11 cellular contexts compared by ENCODE assay signal in the genomic region with DNA sequence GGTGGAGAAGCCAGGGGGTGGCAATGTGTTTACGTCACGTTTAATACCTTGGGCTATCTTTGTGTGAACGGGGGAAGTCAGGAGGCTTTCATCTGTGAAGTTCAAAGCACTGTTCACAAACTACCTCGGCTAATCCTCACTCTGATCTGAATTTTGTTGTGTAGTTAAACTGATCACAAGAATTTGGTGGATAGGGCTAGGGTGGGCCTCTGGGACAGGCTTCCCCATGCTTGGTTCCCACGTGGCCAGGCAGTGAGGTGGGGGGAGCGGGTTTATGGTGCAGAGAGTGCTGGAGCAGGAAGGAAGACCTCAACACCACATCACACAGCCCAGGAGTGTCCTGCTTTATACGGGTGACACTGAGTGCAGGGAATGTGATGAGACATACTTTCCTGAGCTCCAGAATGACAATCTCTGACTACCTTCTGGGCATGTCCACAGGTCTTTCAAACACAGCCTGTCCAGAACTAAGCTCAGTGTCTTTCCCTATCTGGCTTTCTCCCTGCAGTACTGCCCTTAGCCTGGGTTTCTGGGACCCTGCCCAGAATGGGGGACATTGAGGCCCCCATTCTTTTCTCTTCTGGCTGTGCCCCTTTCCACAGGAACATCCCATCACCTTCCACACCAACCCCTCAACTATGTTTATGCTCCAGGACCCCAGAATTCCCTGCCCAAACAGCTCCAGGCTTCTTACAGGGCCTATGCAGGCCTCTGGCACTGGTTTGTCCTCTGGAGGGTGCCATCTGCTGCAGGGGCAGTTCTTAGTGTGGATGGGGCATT. TPM values are rescaled to one million over a fixed set of nuclear protein-coding genes. Genes with fewer than 3 reads are reported as not detected.
DNase-seq lines count a peak whose midpoint lies in the region; ATAC-seq, FAIRE-seq and TF ChIP-seq lines count a peak whose summit lies in the region.
"Had no signal": no experiment of that assay in that cellular context is flagged by ENCODE, and none has a peak within 500 bp of the region (broad histone marks: within the 10 kb centered on the region; RNA-seq: fewer than 3 reads in every experiment).

No MANE protein-coding gene starts in this region.

- H3K27ac Mint-ChIP-seq in activated naive CD8-positive, alpha-beta T cell treated with anti-CD3 and anti-CD28 coated beads, Interleukin-2, amount 50 U/mL, for 24 hours, result no peak overlapping the region

- no peaks in the 10 kb centered on the region for H3K27me3 Mint-ChIP-seq in activated naive CD8-positive, alpha-beta T cell treated with anti-CD3 and anti-CD28 coated beads, Interleukin-2, amount 50 U/mL, for 24 hours

- H3K4me1 ChIP-seq in heart left ventricle, result peaks cover 0 to 22% (median 11%) of the 10 kb centered on the region in 12 donors
- H3K4me1 ChIP-seq in kidney (ENCODE audit: control insufficient read depth in 1 of 2, insufficient read depth in 1 of 2, low read depth in 1 of 2, low read length in 2 of 2), result peaks cover 6 to 9% of the 10 kb centered on the region in 2 donors
- peaks cover 18% of the 10 kb centered on the region for H3K4me1 ChIP-seq in stomach smooth muscle (ENCODE audit: control insufficient read depth, insufficient read depth, low read length)

- H3K9me3 Mint-ChIP-seq in activated naive CD8-positive, alpha-beta T cell treated with anti-CD3 and anti-CD28 coated beads, Interleukin-2, amount 50 U/mL, for 24 hours, result no peaks in the 10 kb centered on the region

- H3K27ac ChIP-seq in heart left ventricle, result peak overlapping the region in 9 of 12 donors; percentile 12 to 90 (median 72)
- peak overlapping the region; percentile 71 to 80 for H3K27ac ChIP-seq in kidney (ENCODE audit: low read depth in 2 of 2, low read length in 2 of 2)
- H3K27ac ChIP-seq in stomach smooth muscle (ENCODE audit: low read length), result peak overlapping the region; percentile 55

- peak in 3 of 4 donors; percentile 9 to 39 (median 15) for ATAC-seq in heart left ventricle
- no peak for ATAC-seq in Right ventricle myocardium superior (ENCODE audit: poor library complexity)
- peak; percentile 30 for ATAC-seq in activated naive CD8-positive, alpha-beta T cell treated with anti-CD3 and anti-CD28 coated beads, Interleukin-2, amount 50 U/mL, for 24 hours
- ATAC-seq in GM19463 (IDR thresholded peaks at IDR 0.05; ENCODE audit: unreplicated experiment), result no peak
- ATAC-seq in HG02678 (IDR thresholded peaks at IDR 0.05; ENCODE audit: unreplicated experiment), result no peak

- H3K4me1 Mint-ChIP-seq in activated naive CD8-positive, alpha-beta T cell treated with anti-CD3 and anti-CD28 coated beads, Interleukin-2, amount 50 U/mL, for 24 hours, result peaks cover 17% of the 10 kb centered on the region

- H3K36me3 Mint-ChIP-seq in activated naive CD8-positive, alpha-beta T cell treated with anti-CD3 and anti-CD28 coated beads, Interleukin-2, amount 50 U/mL, for 24 hours (ENCODE audit: low read depth), result no peaks in the 10 kb centered on the region

- TF ChIP-seq CTCF in heart left ventricle (IDR thresholded peaks at IDR 0.05) (no peak), kidney (IDR thresholded peaks at IDR 0.05; ENCODE audit: borderline replicate concordance, extremely low read depth, insufficient read depth) (peak; percentile 2)

- H3K36me3 ChIP-seq in heart left ventricle, result no peaks in the 10 kb centered on the region
- H3K36me3 ChIP-seq in kidney (ENCODE audit: control insufficient read depth in 1 of 2, insufficient read depth in 2 of 2, low read length in 2 of 2), result no peaks in the 10 kb centered on the region
- H3K36me3 ChIP-seq in stomach smooth muscle (ENCODE audit: control insufficient read depth in 2 of 2, insufficient read depth in 2 of 2, low read length in 2 of 2), result no peaks in the 10 kb centered on the region

- H3K4me3 ChIP-seq in heart left ventricle (no peak overlapping the region), kidney (ENCODE audit: low read length in 2 of 2) (no peak overlapping the region), stomach smooth muscle (ENCODE audit: low read length in 2 of 2) (peak overlapping the region in 1 of 2 donors; percentile 22)
- H3K4me3 ChIP-seq: skin epidermis had no signal

- H3K9ac ChIP-seq in kidney (ENCODE audit: low read length in 2 of 2) (no peak overlapping the region), stomach smooth muscle (ENCODE audit: low read length in 2 of 2) (no peak overlapping the region)

- no peak for FAIRE-seq in kidney (lab: Jason Lieb, UNC)

- no peaks in the 10 kb centered on the region for H3K27me3 ChIP-seq in heart left ventricle
- no peaks in the 10 kb centered on the region for H3K27me3 ChIP-seq in stomach smooth muscle (ENCODE audit: control insufficient read depth in 1 of 2, insufficient read depth in 2 of 2, low read length in 2 of 2)

- H3K4me3 Mint-ChIP-seq in activated naive CD8-positive, alpha-beta T cell treated with anti-CD3 and anti-CD28 coated beads, Interleukin-2, amount 50 U/mL, for 24 hours, result no peak overlapping the region

- H3K9me3 ChIP-seq in heart left ventricle, result no peaks in the 10 kb centered on the region
- H3K9me3 ChIP-seq in kidney (ENCODE audit: control insufficient read depth in 1 of 2, low read length in 2 of 2), result no peaks in the 10 kb centered on the region
- H3K9me3 ChIP-seq in stomach smooth muscle (ENCODE audit: control insufficient read depth in 2 of 2, low read length in 2 of 2), result no peaks in the 10 kb centered on the region

- WGBS in heart left ventricle, 4 donors, result 41 to 58% (median 49%) methylated on average over 7 of the region's 7 CpGs

- intact Hi-C loops in heart left ventricle (cut with DNase I), result no loop called here
- intact Hi-C loops in Right ventricle myocardium superior (cut with DNase I), result no loop called here
- intact Hi-C loops in kidney (cut with DNase I), result no loop called here

- no peak for TF ChIP-seq POLR2A in heart left ventricle (IDR thresholded peaks at IDR 0.05)

- DNase-seq in heart left ventricle, result no peak
- DNase-seq in Right ventricle myocardium superior, result no peak
- no peak for DNase-seq in activated naive CD8-positive, alpha-beta T cell treated with anti-CD3 and anti-CD28 coated beads, Interleukin-2, amount 50 U/mL, for 24 hours
- no peak for DNase-seq in kidney
- DNase-seq in HT-29 (ENCODE audit: low spot score), result no peak
- DNase-seq: effector memory CD4-positive, alpha-beta T cell had no signal

RNA-seq across cellular contexts. Expression of gene RASL11B, which starts 36.6 kb away (rescaled TPM):
- 10 to 100 TPM in 2 of 9 donors, 1 to 10 TPM in 7; 2.7 to 16.1 (median 5.5) TPM for total RNA-seq in heart left ventricle
- polyA plus RNA-seq in heart left ventricle, result 1 to 10 TPM; 4.4 to 8.0 TPM
- total RNA-seq in Right ventricle myocardium superior, result 5.4 TPM
- total RNA-seq in kidney, result 4.3 TPM
- 45.9 TPM for polyA plus RNA-seq in kidney (ENCODE audit: insufficient read depth, low read depth, low replicate concordance)
- not detected in 2 replicates for total RNA-seq in HT-29 (2014; rRNA removed; shearing (Covaris generic))
- total RNA-seq: G401 had no signal

Comparison
In these comparisons a context has a peak if more than half of its experiments do, and no peak if none do; other contexts are left out.
1. ATAC-seq: peak in heart left ventricle (3 of 4) and activated naive CD8-positive, alpha-beta T cell treated with anti-CD3 and anti-CD28 coated beads, Interleukin-2, amount 50 U/mL, for 24 hours (single experiment); none in Right ventricle myocardium superior (single experiment), GM19463 (single experiment) and HG02678 (single experiment).
2. Peak in every context shown above with its lines, with median percentiles within 50 percentile points of each other: H3K27ac ChIP-seq.